ENCODE assay signal across 8 cellular contexts in genomic region chr13:26253262-26253786, GRCh38. TPM values are rescaled to one million over a fixed set of nuclear protein-coding genes. Genes with fewer than 3 reads are reported as not detected.
A peak's percentile ranks its signal among the peaks of the same experiment; 100 is the strongest.
DNase-seq lines count a peak whose midpoint lies in the region; ATAC-seq, FAIRE-seq and TF ChIP-seq lines count a peak whose summit lies in the region.

No MANE protein-coding gene starts in this region.

- H3K4me1 ChIP-seq in A549: peaks cover 11% of the 10 kb centered on the region; the same call in 1 of the 3 replicates
- peaks cover 20% of the 10 kb centered on the region; the same call in 1 of the 2 replicates for H3K4me1 ChIP-seq in HUES64 (ENCODE audit: insufficient read depth, low read length)
- no peaks in the 10 kb centered on the region for H3K4me1 ChIP-seq in breast epithelium
- H3K4me1 ChIP-seq in mucosa of rectum (ENCODE audit: control insufficient read depth in 2 of 2, insufficient read depth in 2 of 2, low read length in 2 of 2): peaks cover 3 to 11% of the 10 kb centered on the region in 2 donors

- FAIRE-seq in A549 (lab: Jason Lieb, UNC): no peak

- H3K4me3 ChIP-seq in A549: peak overlapping the region; percentile 88
- H3K4me3 ChIP-seq in HUES64 (ENCODE audit: low read length): peak overlapping the region; percentile 88
- H3K4me3 ChIP-seq in breast epithelium: peak overlapping the region; percentile 81 to 94 (median 93)
- H3K4me3 ChIP-seq in mucosa of rectum (ENCODE audit: low read length in 2 of 2): peak overlapping the region; percentile 86 to 93

- H3K4me2 ChIP-seq in A549: peak overlapping the region; percentile 58

- intact Hi-C loops in breast epithelium (cut with DNase I; ENCODE audit: low total_unique reads): no loop called here

- TF ChIP-seq CTCF in A549 (IDR thresholded peaks at IDR 0.05): no peak
- no peak for TF ChIP-seq CTCF in breast epithelium (IDR thresholded peaks at IDR 0.05)

- POLR2A ChIA-PET in A549 (lab: Yijun Ruan, JAX): interaction anchor here (0.6 to 0.7 kb wide), 3 partner anchors 25 to 43 kb away, joined by 3 to 4 read pairs (median 3); partner anchors contain the start of gene RNF6

- no peak for ATAC-seq in A549
- ATAC-seq in HG02981 (IDR thresholded peaks at IDR 0.05; ENCODE audit: unreplicated experiment): no peak

- no peak for TF ChIP-seq POLR2A in A549 (IDR thresholded peaks at IDR 0.05; ENCODE audit: low read length)
- no peak for TF ChIP-seq POLR2A in breast epithelium (IDR thresholded peaks at IDR 0.05)

- no peaks in the 10 kb centered on the region for H3K9me3 ChIP-seq in A549
- no peaks in the 10 kb centered on the region for H3K9me3 ChIP-seq in HUES64 (ENCODE audit: insufficient read depth, low read depth, low read length)
- H3K9me3 ChIP-seq in breast epithelium: no peaks in the 10 kb centered on the region
- H3K9me3 ChIP-seq in mucosa of rectum (ENCODE audit: control insufficient read depth in 2 of 2, low read length in 2 of 2): no peaks in the 10 kb centered on the region

- WGBS in A549 (ENCODE audit: missing lambda C conversion rate): 21% methylated on average over 9 of the region's 9 CpGs
- 50% methylated on average over 9 of the region's 9 CpGs for WGBS in HUES64

- CTCF ChIA-PET in A549 (lab: Yijun Ruan, JAX): no interaction called here

- H3K36me3 ChIP-seq in HUES64 (ENCODE audit: insufficient read depth, low read length) (no peaks in the 10 kb centered on the region), breast epithelium (no peaks in the 10 kb centered on the region), mucosa of rectum (ENCODE audit: control insufficient read depth in 2 of 2, insufficient read depth in 2 of 2, low read length in 2 of 2) (no peaks in the 10 kb centered on the region)

- H3K27ac ChIP-seq in A549 (peak overlapping the region; percentile 89 to 100), HUES64 (ENCODE audit: low read depth, low read length) (peak overlapping the region; percentile 97; the same call in 1 of the 2 replicates), breast epithelium (peak overlapping the region; percentile 88 to 93), mucosa of rectum (ENCODE audit: low read depth in 2 of 2, low read length in 2 of 2) (peak overlapping the region; percentile 93 to 94)

- H3K9ac ChIP-seq in HUES64 (ENCODE audit: low read depth, low read length): peak overlapping the region; percentile 94
- H3K9ac ChIP-seq in mucosa of rectum (ENCODE audit: low read depth in 1 of 2, low read length in 2 of 2): peak overlapping the region in 1 of 2 donors; percentile 66

- H3K27me3 ChIP-seq in HUES64 (ENCODE audit: insufficient read depth, low read length) (peaks cover 13% of the 10 kb centered on the region; the same call in 1 of the 2 replicates), breast epithelium (no peaks in the 10 kb centered on the region), mucosa of rectum (ENCODE audit: control insufficient read depth in 2 of 2, insufficient read depth in 2 of 2, low read length in 2 of 2) (peaks cover 0 to 4% of the 10 kb centered on the region in 2 donors)

- TF ChIP-seq EP300 in A549 (IDR thresholded peaks at IDR 0.05): no peak

- no peak for TF ChIP-seq RAD21 in A549 (conservative IDR thresholded peaks at IDR 0.05 in 1 of 2, IDR thresholded peaks at IDR 0.05 in 1 of 2)

- DNase-seq in A549 (ENCODE audit: low read depth in 1 of 2, low spot score in 1 of 2) (no peak), breast epithelium (ENCODE audit: low spot score in 2 of 2) (no peak), cerebellum (ENCODE audit: low spot score) (no peak), retina (no peak), HUDEP-2 (lab: John Stamatoyannopoulos, UW; ENCODE audit: unreplicated experiment in 76 of 76) (no peak)

TF ChIP-seq in A549, 52 proteins besides CTCF, POLR2A, EP300 and RAD21:
- TF ChIP-seq MAFK (IDR thresholded peaks at IDR 0.05; ENCODE audit: partially characterized antibody): no peak
- no peak for TF ChIP-seq NPAS2 (CRISPR knock-in tag; IDR thresholded peaks at IDR 0.05; ENCODE audit: borderline replicate concordance)
- TF ChIP-seq NFE2L2 (conservative IDR thresholded peaks at IDR 0.05; ENCODE audit: low read length): no peak

RNA-seq across cellular contexts. Expression of gene CDK8, which starts 0.6 kb away (rescaled TPM):
- 19.1 and 20.9 TPM in 2 replicates for polyA plus RNA-seq in A549 (2011; rRNA removed)
- polyA plus RNA-seq in A549 (2012; cell fraction: cytosol; rRNA removed): 8.1 and 8.9 TPM in 2 replicates
- polyA plus RNA-seq in A549 (2012; cell fraction: nucleus; rRNA removed): 9.2 and 12.4 TPM in 2 replicates
- 9.1 to 9.9 TPM (median 9.9 TPM) in 3 replicates for polyA plus RNA-seq in A549 (2017; fragmentation: RNase III; extraction: RNeasy Plus Mini Kit Qiagen cat#74134 plus additional on column Dnase treatment)
- 18.8 and 25.1 TPM in 2 replicates for polyA minus RNA-seq in A549 (2011; rRNA and poly(A)+ RNA removed)
- polyA plus RNA-seq in HUES64 (2013, experiment 1 of 2): 18.2 TPM
- 21.6 TPM for polyA plus RNA-seq in HUES64 (2013, experiment 2 of 2)
- 10 to 100 TPM; 13.3 to 15.4 (median 13.8) TPM for total RNA-seq in breast epithelium
- total RNA-seq in cerebellum: 38.8 TPM

RNA-seq across cellular contexts. Expression of gene RNF6, which starts 31.2 kb away (rescaled TPM):
- polyA plus RNA-seq in A549 (2011; rRNA removed) (43.0 and 55.3 TPM in 2 replicates), A549 (2017; fragmentation: RNase III; extraction: RNeasy Plus Mini Kit Qiagen cat#74134 plus additional on column Dnase treatment) (31.5 to 33.7 TPM (median 33.6 TPM) in 3 replicates)
- 11.3 and 13.0 TPM in 2 replicates for polyA plus RNA-seq in A549 (2012; cell fraction: cytosol; rRNA removed)
- 4.2 and 6.5 TPM in 2 replicates for polyA plus RNA-seq in A549 (2012; cell fraction: nucleus; rRNA removed)
- polyA minus RNA-seq in A549 (2011; rRNA and poly(A)+ RNA removed): 21.0 and 26.3 TPM in 2 replicates
- 10.1 TPM for polyA plus RNA-seq in HUES64 (2013, experiment 1 of 2)
- polyA plus RNA-seq in HUES64 (2013, experiment 2 of 2): 12.1 TPM
- total RNA-seq in breast epithelium (10 to 100 TPM; 21.0 to 31.5 (median 27.7) TPM), cerebellum (18.2 TPM)
